In the genomic region with DNA sequence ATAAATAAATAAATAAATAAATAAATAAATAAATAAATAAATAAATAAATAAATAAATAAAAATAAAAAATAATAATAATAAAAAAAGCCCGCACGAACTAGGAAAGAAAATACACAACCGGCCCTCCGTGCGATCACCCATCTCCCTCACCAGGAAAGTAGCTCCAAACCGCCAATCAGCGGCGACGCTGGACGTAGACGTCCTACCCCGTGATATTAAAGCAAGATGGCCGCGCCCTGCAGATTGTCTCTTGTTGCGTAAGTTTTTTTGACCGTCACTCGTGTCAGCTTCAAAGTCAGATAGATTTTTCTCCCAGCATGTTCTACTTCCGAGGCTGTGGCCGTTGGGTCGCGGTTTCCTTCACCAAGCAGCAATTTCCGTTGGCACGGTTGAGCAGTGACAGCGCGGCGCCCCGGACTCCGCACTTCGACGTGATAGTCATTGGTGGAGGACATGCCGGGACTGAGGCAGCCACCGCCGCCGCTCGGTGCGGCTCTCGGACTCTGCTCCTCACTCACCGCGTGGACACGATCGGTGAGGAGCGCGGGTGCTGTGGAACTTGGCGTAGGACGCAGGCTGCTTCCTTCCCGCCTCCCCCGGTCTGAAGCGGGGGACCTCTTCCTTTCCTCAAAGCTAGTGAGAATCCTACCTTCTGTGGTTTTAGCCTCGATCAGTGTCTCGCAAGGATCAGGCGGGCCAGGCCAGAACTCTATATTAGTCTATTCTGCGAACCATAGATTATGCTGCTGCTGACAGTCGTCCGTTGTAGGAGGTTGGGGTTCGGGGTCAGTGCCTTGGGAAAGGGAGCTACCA, we compare ENCODE assay signal across 8 cellular contexts. TPM values are rescaled to one million over a fixed set of nuclear protein-coding genes. Genes with fewer than 3 reads are reported as not detected.
A peak's percentile ranks its signal among the peaks of the same experiment; 100 is the strongest.
DNase-seq lines count a peak whose midpoint lies in the region; ATAC-seq and TF ChIP-seq lines count a peak whose summit lies in the region.

A gene with protein sequence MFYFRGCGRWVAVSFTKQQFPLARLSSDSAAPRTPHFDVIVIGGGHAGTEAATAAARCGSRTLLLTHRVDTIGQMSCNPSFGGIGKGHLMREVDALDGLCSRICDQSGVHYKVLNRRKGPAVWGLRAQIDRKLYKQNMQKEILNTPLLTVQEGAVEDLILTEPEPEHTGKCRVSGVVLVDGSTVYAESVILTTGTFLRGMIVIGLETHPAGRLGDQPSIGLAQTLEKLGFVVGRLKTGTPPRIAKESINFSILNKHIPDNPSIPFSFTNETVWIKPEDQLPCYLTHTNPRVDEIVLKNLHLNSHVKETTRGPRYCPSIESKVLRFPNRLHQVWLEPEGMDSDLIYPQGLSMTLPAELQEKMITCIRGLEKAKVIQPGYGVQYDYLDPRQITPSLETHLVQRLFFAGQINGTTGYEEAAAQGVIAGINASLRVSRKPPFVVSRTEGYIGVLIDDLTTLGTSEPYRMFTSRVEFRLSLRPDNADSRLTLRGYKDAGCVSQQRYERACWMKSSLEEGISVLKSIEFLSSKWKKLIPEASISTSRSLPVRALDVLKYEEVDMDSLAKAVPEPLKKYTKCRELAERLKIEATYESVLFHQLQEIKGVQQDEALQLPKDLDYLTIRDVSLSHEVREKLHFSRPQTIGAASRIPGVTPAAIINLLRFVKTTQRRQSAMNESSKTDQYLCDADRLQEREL (plus strand): TSS at position 201 of the 814 bp plus-strand sequence. CDS start 118 bp downstream, at position 319.

- ATAC-seq in GM19043 (IDR thresholded peaks at IDR 0.05; ENCODE audit: low read depth, unreplicated experiment), result peak; percentile 94
- ATAC-seq in HG03378 (IDR thresholded peaks at IDR 0.05; ENCODE audit: unreplicated experiment), result peak; percentile 97

- H3K4me3 ChIP-seq in choroid plexus epithelial cell (ENCODE audit: low read depth, low read length), result peak within 1 kb of the TSS; percentile 98

- DNase-seq in AG20443 (ENCODE audit: low spot score) (peak; percentile 94), NCI-H460 (ENCODE audit: extremely low read depth, low read depth) (peak; percentile 88), choroid plexus epithelial cell (ENCODE audit: low read depth) (peak; percentile 93), kidney glomerular epithelial cell (lab: John Stamatoyannopoulos, UW) (peak; percentile 79)
- DNase-seq in activated CD4-positive, alpha-beta T cell treated with anti-CD3 and anti-CD28 coated beads for 24 hours (ENCODE audit: low read depth in 2 of 2), result peak; percentile 60 to 71
- peak; percentile 48 to 53 for DNase-seq in stimulated activated CD4-positive, alpha-beta T cell treated with anti-CD3 and anti-CD28 coated beads, Interleukin-1b, Interleukin-23, amount 100 ng/mL, for 1 hour (ENCODE audit: low read depth in 2 of 2)

- no peak for TF ChIP-seq CTCF in choroid plexus epithelial cell (conservative IDR thresholded peaks at IDR 0.05; ENCODE audit: low read depth, low read length)

RNA-seq across cellular contexts. Expression of the gene that starts here (rescaled TPM):
- 41.9 and 50.7 TPM in 2 replicates for total RNA-seq in NCI-H460 (2014; rRNA removed; shearing (Covaris generic))
- 53.5 and 54.9 TPM in 2 replicates for polyA plus RNA-seq in NCI-H460 (2014; cell fraction: nucleus; rRNA removed)

Comparison
In these comparisons a context has a peak if more than half of its experiments do, and no peak if none do; other contexts are left out.
1. Peak in every context shown above with its lines: DNase-seq, ATAC-seq and H3K4me3 ChIP-seq.